In the genomic region with DNA sequence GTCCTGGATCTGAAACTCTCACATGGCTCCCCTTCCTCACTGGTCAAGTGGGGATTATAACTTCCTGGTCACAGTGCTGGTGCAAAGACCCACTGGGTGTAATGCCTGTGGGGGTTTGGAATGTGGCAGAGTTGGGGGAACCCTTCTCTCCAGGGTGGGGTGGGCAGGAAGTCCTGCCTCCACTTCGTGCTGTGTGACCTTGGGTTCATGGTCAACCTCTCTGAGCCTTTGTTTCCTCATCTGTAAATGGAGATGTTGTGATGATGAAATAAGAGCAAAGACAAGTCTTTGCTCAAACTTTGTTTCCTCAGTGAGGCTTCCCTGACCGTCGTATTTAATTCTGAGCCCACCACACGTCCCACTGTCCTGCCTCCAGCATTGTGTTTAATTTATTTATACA, we compare ENCODE assay signal across 24 cellular contexts.
"Had no signal": no experiment of that assay in that cellular context is flagged by ENCODE, and none has a peak within 500 bp of the region (broad histone marks: within the 10 kb centered on the region; RNA-seq: fewer than 3 reads in every experiment).

No MANE protein-coding gene starts in this region.

- DNase-seq: activated B cell treated with CpG ODN at 0.5 μM for 24 hours; activated CD4-positive, alpha-beta T cell treated with anti-CD3 and anti-CD28 coated beads for 1 hour; activated CD4-positive, alpha-beta T cell treated with anti-CD3 and anti-CD28 coated beads, Interleukin-2, amount 10 ng/mL, durations not matched to agents 24 days and 14 days; activated CD4-positive, alpha-beta T cell treated with anti-CD3 and anti-CD28 coated beads, Interleukin-2, amount 50 U/mL, for 48 hours; activated naive CD4-positive, alpha-beta T cell treated with Interleukin-2 at 50 U/mL for 16 hours; activated naive CD8-positive, alpha-beta T cell treated with anti-CD3 and anti-CD28 coated beads, Interleukin-2, amount 50 U/mL, for 24 hours; activated T-cell treated with anti-CD3 and anti-CD28 coated beads, Interleukin-2, amount 50 U/mL, for 1 hour; amniotic stem cell; body of pancreas; central memory CD4-positive, alpha-beta T cell; MG63; NCI-H1105; NCI-H1436 treated with DMSO at 0.1 percent for 48 hours; NCI-H187; NCI-H2081 treated with DMSO at 0.1 percent for 48 hours; NCI-H446; NCI-H524; Right ventricle myocardium superior; SJCRH30 had no signal

- H3K9me3 Mint-ChIP-seq: activated CD4-positive, alpha-beta T cell treated with anti-CD3 and anti-CD28 coated beads, Interleukin-2, amount 10 ng/mL, durations not matched to agents 24 days and 14 days; activated naive CD4-positive, alpha-beta T cell treated with anti-CD3 and anti-CD28 coated beads, Interleukin-2, amount 50 U/mL, for 72 hours had no signal

- H3K4me3 Mint-ChIP-seq: activated B cell treated with CpG ODN at 0.5 μM for 24 hours; activated CD4-positive, alpha-beta T cell treated with anti-CD3 and anti-CD28 coated beads, Interleukin-2, amount 10 ng/mL, durations not matched to agents 24 days and 14 days; activated naive CD8-positive, alpha-beta T cell treated with anti-CD3 and anti-CD28 coated beads, Interleukin-2, amount 50 U/mL, for 24 hours; T-helper 1 cell treated with Interleukin-12 subunit alpha and Interleukin-12 subunit beta and Interleukin-4 antibody, amounts not matched to agents 30 μg/mL and 1 μg/mL, for 36 hours had no signal

- H3K27me3 ChIP-seq: ascending aorta, body of pancreas, MG63, Peyer's patch had no signal

- H3K4me1 ChIP-seq: ascending aorta, body of pancreas, Peyer's patch, SJCRH30 had no signal

- ATAC-seq: activated naive CD4-positive, alpha-beta T cell treated with anti-CD3 and anti-CD28 coated beads, Interleukin-2, amount 50 U/mL, for 72 hours; activated naive CD8-positive, alpha-beta T cell treated with anti-CD3 and anti-CD28 coated beads, Interleukin-2, amount 50 U/mL, for 24 hours; body of pancreas had no signal

- H3K27ac Mint-ChIP-seq: activated B cell treated with CpG ODN at 0.5 μM for 24 hours; activated CD4-positive, alpha-beta T cell treated with anti-CD3 and anti-CD28 coated beads, Interleukin-2, amount 10 ng/mL, durations not matched to agents 24 days and 14 days; activated naive CD4-positive, alpha-beta T cell treated with anti-CD3 and anti-CD28 coated beads, Interleukin-2, amount 50 U/mL, for 72 hours; activated naive CD8-positive, alpha-beta T cell treated with anti-CD3 and anti-CD28 coated beads, Interleukin-2, amount 50 U/mL, for 24 hours; T-helper 1 cell treated with Interleukin-12 subunit alpha and Interleukin-12 subunit beta and Interleukin-4 antibody, amounts not matched to agents 30 μg/mL and 1 μg/mL, for 36 hours had no signal

- H3K27ac ChIP-seq: ascending aorta, body of pancreas, Peyer's patch, RWPE1, SJCRH30 had no signal

- H3K4me3 ChIP-seq: ascending aorta, body of pancreas, MG63, Peyer's patch, SJCRH30 had no signal

- H3K4me1 Mint-ChIP-seq: activated B cell treated with CpG ODN at 0.5 μM for 24 hours; activated CD4-positive, alpha-beta T cell treated with anti-CD3 and anti-CD28 coated beads, Interleukin-2, amount 10 ng/mL, durations not matched to agents 24 days and 14 days; activated naive CD8-positive, alpha-beta T cell treated with anti-CD3 and anti-CD28 coated beads, Interleukin-2, amount 50 U/mL, for 24 hours had no signal

- H3K36me3 Mint-ChIP-seq: activated naive CD4-positive, alpha-beta T cell treated with anti-CD3 and anti-CD28 coated beads, Interleukin-2, amount 50 U/mL, for 72 hours had no signal

- H3K9me3 ChIP-seq: ascending aorta, MG63, Peyer's patch, SJCRH30 had no signal

- H3K36me3 ChIP-seq: ascending aorta, MG63, Peyer's patch, SJCRH30 had no signal
